ENCODE assay signal across 12 cellular contexts in the genomic region with DNA sequence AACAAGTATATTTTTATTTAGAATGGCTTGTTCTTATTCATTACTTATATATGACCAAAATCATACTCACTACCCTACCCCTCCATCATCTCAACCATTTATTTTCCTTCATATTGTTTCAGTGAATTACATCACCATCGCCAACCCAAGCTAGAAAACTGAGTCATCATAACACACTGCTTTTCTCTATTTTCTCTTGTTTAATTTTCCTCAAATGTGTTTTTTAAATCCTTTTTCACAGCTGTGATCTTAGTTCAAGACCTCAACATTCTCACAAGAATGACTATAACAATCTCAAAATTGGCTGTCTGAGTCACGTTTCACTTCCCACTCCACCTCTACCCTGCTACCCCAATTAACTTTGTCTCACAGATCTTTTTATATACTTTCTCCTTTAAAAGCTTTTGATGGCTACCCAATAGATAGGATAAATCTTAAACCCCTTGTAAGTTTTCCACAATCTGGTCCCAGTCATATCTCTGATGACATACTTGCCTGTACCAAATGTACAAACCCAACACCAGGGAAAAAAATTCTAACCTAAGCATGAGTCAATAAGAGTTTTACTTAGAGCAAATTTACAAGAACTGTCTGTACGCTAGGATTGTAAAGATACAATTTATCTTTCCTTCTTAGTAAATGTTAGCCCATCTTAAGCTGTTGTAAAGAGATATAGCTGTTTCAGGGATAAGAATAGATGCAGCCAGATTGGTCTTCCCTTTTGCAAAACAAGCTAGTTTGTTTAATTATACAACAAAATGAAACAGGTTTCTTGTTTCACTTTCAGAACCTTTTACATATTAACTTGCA.
DNase-seq lines count a peak whose midpoint lies in the region; ATAC-seq and TF ChIP-seq lines count a peak whose summit lies in the region.
"Had no signal": no experiment of that assay in that cellular context is flagged by ENCODE, and none has a peak within 500 bp of the region (broad histone marks: within the 10 kb centered on the region; RNA-seq: fewer than 3 reads in every experiment).

No MANE protein-coding gene starts in this region.

- H3K4me3 Mint-ChIP-seq in activated CD8-positive, alpha-beta T cell treated with anti-CD3 and anti-CD28 coated beads for 36 hours, result no peak overlapping the region
- H3K4me3 Mint-ChIP-seq in activated CD8-positive, alpha-beta T cell treated with anti-CD3 and anti-CD28 coated beads, Interleukin-2, amount 10 ng/mL, durations not matched to agents 7 days and 5 days, result no peak overlapping the region
- no peak overlapping the region for H3K4me3 Mint-ChIP-seq in T-helper 2 cell treated with Interferon-gamma antibody and Interleukin-4, amounts not matched to agents 5 μg/mL and 100 μg/mL, for 36 hours
- H3K4me3 Mint-ChIP-seq: activated CD4-positive, alpha-beta T cell treated with anti-CD3 and anti-CD28 coated beads, Interleukin-2, amount 10 ng/mL, durations not matched to agents 24 days and 14 days had no signal

- H3K9me3 Mint-ChIP-seq in activated CD8-positive, alpha-beta T cell treated with anti-CD3 and anti-CD28 coated beads for 36 hours, result no peaks in the 10 kb centered on the region
- H3K9me3 Mint-ChIP-seq in activated CD8-positive, alpha-beta T cell treated with anti-CD3 and anti-CD28 coated beads, Interleukin-2, amount 10 ng/mL, durations not matched to agents 7 days and 5 days (ENCODE audit: insufficient read depth), result no peaks in the 10 kb centered on the region
- no peaks in the 10 kb centered on the region for H3K9me3 Mint-ChIP-seq in T-helper 2 cell treated with Interferon-gamma antibody and Interleukin-4, amounts not matched to agents 5 μg/mL and 100 μg/mL, for 36 hours
- H3K9me3 Mint-ChIP-seq: activated CD4-positive, alpha-beta T cell treated with anti-CD3 and anti-CD28 coated beads, Interleukin-2, amount 10 ng/mL, durations not matched to agents 24 days and 14 days had no signal

- H3K27ac Mint-ChIP-seq in activated CD8-positive, alpha-beta T cell treated with anti-CD3 and anti-CD28 coated beads for 36 hours, result peak overlapping the region; percentile 47
- no peak overlapping the region for H3K27ac Mint-ChIP-seq in activated CD8-positive, alpha-beta T cell treated with anti-CD3 and anti-CD28 coated beads, Interleukin-2, amount 10 ng/mL, durations not matched to agents 7 days and 5 days
- no peak overlapping the region for H3K27ac Mint-ChIP-seq in T-helper 2 cell treated with Interferon-gamma antibody and Interleukin-4, amounts not matched to agents 5 μg/mL and 100 μg/mL, for 36 hours
- H3K27ac Mint-ChIP-seq: activated CD4-positive, alpha-beta T cell treated with anti-CD3 and anti-CD28 coated beads, Interleukin-2, amount 10 ng/mL, durations not matched to agents 24 days and 14 days had no signal

- no peak for TF ChIP-seq CTCF in activated CD8-positive, alpha-beta T cell treated with anti-CD3 and anti-CD28 coated beads for 36 hours (IDR thresholded peaks at IDR 0.05)

- DNase-seq in activated CD8-positive, alpha-beta T cell treated with anti-CD3 and anti-CD28 coated beads for 36 hours, result no peak
- DNase-seq in activated CD8-positive, alpha-beta T cell treated with anti-CD3 and anti-CD28 coated beads, Interleukin-2, amount 10 ng/mL, durations not matched to agents 7 days and 5 days, result no peak
- no peak for DNase-seq in stimulated activated naive CD8-positive, alpha-beta T cell treated with anti-CD3 and anti-CD28 coated beads, Interleukin-15, Interleukin-2, amounts not matched to agents 100 U/mL and 50 U/mL, for 24 hours
- DNase-seq in occipital lobe (lab: John Stamatoyannopoulos, UW), result no peak
- DNase-seq in NCI-H524 treated with DMSO at 0.1 percent for 48 hours (lab: John Stamatoyannopoulos, UW), result no peak
- DNase-seq in T-helper 2 cell treated with Interferon-gamma antibody and Interleukin-4, amounts not matched to agents 5 μg/mL and 100 μg/mL, for 36 hours (ENCODE audit: low spot score), result no peak
- DNase-seq: activated CD4-positive, alpha-beta T cell treated with anti-CD3 and anti-CD28 coated beads, Interleukin-2, amount 10 ng/mL, durations not matched to agents 24 days and 14 days; body of pancreas; gastrocnemius medialis; IMR-90 had no signal

- POLR2A ChIA-PET in activated CD8-positive, alpha-beta T cell treated with anti-CD3 and anti-CD28 coated beads for 36 hours (lab: Charles Lee), result no interaction called here
- POLR2A ChIA-PET in activated CD8-positive, alpha-beta T cell treated with anti-CD3 and anti-CD28 coated beads, Interleukin-2, amount 10 ng/mL, durations not matched to agents 7 days and 5 days (lab: Charles Lee), result no interaction called here

- ATAC-seq in activated CD8-positive, alpha-beta T cell treated with anti-CD3 and anti-CD28 coated beads for 36 hours, result peak; percentile 58
- no peak for ATAC-seq in activated CD8-positive, alpha-beta T cell treated with anti-CD3 and anti-CD28 coated beads, Interleukin-2, amount 10 ng/mL, durations not matched to agents 7 days and 5 days
- ATAC-seq in HG02642 (IDR thresholded peaks at IDR 0.05; ENCODE audit: poor library complexity, unreplicated experiment), result peak; percentile 77
- ATAC-seq in HG03521 (IDR thresholded peaks at IDR 0.05; ENCODE audit: unreplicated experiment), result peak; percentile 69
- peak; percentile 47 for ATAC-seq in stimulated activated naive CD8-positive, alpha-beta T cell treated with anti-CD3 and anti-CD28 coated beads, Interleukin-15, Interleukin-2, amounts not matched to agents 100 U/mL and 50 U/mL, for 24 hours
- ATAC-seq: body of pancreas, gastrocnemius medialis had no signal

- intact Hi-C loops in activated CD8-positive, alpha-beta T cell treated with anti-CD3 and anti-CD28 coated beads for 36 hours (cut with micrococcal nuclease), result no loop called here

- H3K27me3 Mint-ChIP-seq in activated CD8-positive, alpha-beta T cell treated with anti-CD3 and anti-CD28 coated beads for 36 hours, result peaks cover 2% of the 10 kb centered on the region
- no peaks in the 10 kb centered on the region for H3K27me3 Mint-ChIP-seq in activated CD8-positive, alpha-beta T cell treated with anti-CD3 and anti-CD28 coated beads, Interleukin-2, amount 10 ng/mL, durations not matched to agents 7 days and 5 days (ENCODE audit: low read depth)
- peaks cover 2% of the 10 kb centered on the region for H3K27me3 Mint-ChIP-seq in T-helper 2 cell treated with Interferon-gamma antibody and Interleukin-4, amounts not matched to agents 5 μg/mL and 100 μg/mL, for 36 hours (ENCODE audit: low read depth)

- H3K36me3 Mint-ChIP-seq in activated CD8-positive, alpha-beta T cell treated with anti-CD3 and anti-CD28 coated beads for 36 hours (ENCODE audit: low read depth), result no peaks in the 10 kb centered on the region
- no peaks in the 10 kb centered on the region for H3K36me3 Mint-ChIP-seq in activated CD8-positive, alpha-beta T cell treated with anti-CD3 and anti-CD28 coated beads, Interleukin-2, amount 10 ng/mL, durations not matched to agents 7 days and 5 days (ENCODE audit: low read depth)
- no peaks in the 10 kb centered on the region for H3K36me3 Mint-ChIP-seq in T-helper 2 cell treated with Interferon-gamma antibody and Interleukin-4, amounts not matched to agents 5 μg/mL and 100 μg/mL, for 36 hours (ENCODE audit: low read depth)

- peaks cover 12% of the 10 kb centered on the region for H3K4me1 Mint-ChIP-seq in activated CD8-positive, alpha-beta T cell treated with anti-CD3 and anti-CD28 coated beads for 36 hours (ENCODE audit: low read depth)
- H3K4me1 Mint-ChIP-seq in activated CD8-positive, alpha-beta T cell treated with anti-CD3 and anti-CD28 coated beads, Interleukin-2, amount 10 ng/mL, durations not matched to agents 7 days and 5 days (ENCODE audit: low read depth), result no peaks in the 10 kb centered on the region
- peaks cover 3% of the 10 kb centered on the region for H3K4me1 Mint-ChIP-seq in T-helper 2 cell treated with Interferon-gamma antibody and Interleukin-4, amounts not matched to agents 5 μg/mL and 100 μg/mL, for 36 hours (ENCODE audit: low read depth)

- CTCF ChIA-PET in activated CD8-positive, alpha-beta T cell treated with anti-CD3 and anti-CD28 coated beads for 36 hours (lab: Charles Lee), result no interaction called here
- CTCF ChIA-PET in activated CD8-positive, alpha-beta T cell treated with anti-CD3 and anti-CD28 coated beads, Interleukin-2, amount 10 ng/mL, durations not matched to agents 7 days and 5 days (lab: Charles Lee), result no interaction called here
